13 cellular contexts compared by ENCODE assay signal in the genomic region with DNA sequence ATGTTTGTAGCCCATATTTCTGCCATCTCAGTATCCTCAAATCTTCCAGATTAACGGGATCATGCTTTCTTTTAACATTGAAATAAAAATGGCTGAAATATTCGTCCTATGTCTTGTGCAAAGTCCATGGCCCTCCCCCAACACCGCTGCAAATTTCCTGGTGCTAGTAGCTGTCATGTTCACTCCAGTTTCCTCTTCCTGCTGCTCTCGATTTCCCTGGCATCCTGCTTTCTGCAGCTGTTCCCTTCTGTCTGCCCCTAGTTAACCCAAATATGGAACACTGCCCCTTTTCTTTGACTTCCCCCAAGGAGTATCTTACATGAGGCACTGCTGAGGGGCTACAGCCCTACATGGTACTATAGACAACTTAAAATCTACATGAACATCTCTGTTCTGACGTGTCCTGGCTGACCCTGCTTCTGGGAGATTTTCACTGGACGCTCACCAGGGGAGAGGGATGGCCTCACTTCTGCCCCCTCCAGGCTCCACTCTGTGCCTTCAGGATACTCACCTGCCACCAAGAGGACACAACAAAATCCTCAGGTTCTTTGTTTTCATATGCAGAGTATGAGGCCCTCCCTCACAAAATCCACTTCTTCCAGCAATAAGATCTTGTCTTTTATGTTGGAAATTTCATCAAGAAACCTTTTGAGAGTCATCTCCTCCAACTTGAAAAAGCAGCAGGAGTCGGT. TPM values are rescaled to one million over a fixed set of nuclear protein-coding genes. Genes with fewer than 3 reads are reported as not detected.
DNase-seq lines count a peak whose midpoint lies in the region; ATAC-seq and TF ChIP-seq lines count a peak whose summit lies in the region.
"Had no signal": no experiment of that assay in that cellular context is flagged by ENCODE, and none has a peak within 500 bp of the region (broad histone marks: within the 10 kb centered on the region; RNA-seq: fewer than 3 reads in every experiment).

No MANE protein-coding gene starts in this region.

- H3K27me3 ChIP-seq in AG04450 (ENCODE audit: control insufficient read depth, insufficient read depth, low read length) = no peaks in the 10 kb centered on the region
- no peaks in the 10 kb centered on the region for H3K27me3 ChIP-seq in H9 (ENCODE audit: insufficient read depth, low read length)
- no peaks in the 10 kb centered on the region for H3K27me3 ChIP-seq in SJCRH30
- H3K27me3 ChIP-seq: ascending aorta had no signal

- no peak overlapping the region for H2BK15ac ChIP-seq in H9 (ENCODE audit: low read depth, low read length)

- H3K27ac Mint-ChIP-seq in H9 = peak overlapping the region; percentile 35 to 98 (median 81)
- H3K27ac Mint-ChIP-seq: activated CD8-positive, alpha-beta T cell treated with anti-CD3 and anti-CD28 coated beads, Interleukin-2, amount 10 ng/mL, durations not matched to agents 7 days and 5 days had no signal

- H3K27me3 Mint-ChIP-seq in H9 (ENCODE audit: low read depth) = no peaks in the 10 kb centered on the region
- H3K27me3 Mint-ChIP-seq: naive thymus-derived CD8-positive, alpha-beta T cell had no signal

- no peak overlapping the region for H2BK12ac ChIP-seq in H9 (ENCODE audit: insufficient read length, low read depth, low read length)

- H3K4me1 ChIP-seq in H9 (ENCODE audit: insufficient read depth, low read length) (peaks cover 11% of the 10 kb centered on the region; the same call in 1 of the 2 replicates), SJCRH30 (peaks cover 10% of the 10 kb centered on the region)
- H3K4me1 ChIP-seq: ascending aorta had no signal

- peaks cover 29 to 33% of the 10 kb centered on the region in 2 experiments for H3K4me1 Mint-ChIP-seq in H9
- H3K4me1 Mint-ChIP-seq: naive thymus-derived CD8-positive, alpha-beta T cell had no signal

- H4K5ac ChIP-seq in H9 (ENCODE audit: insufficient read length, low read depth, low read length) = no peak overlapping the region

- POLR2A ChIA-PET in AG04450 (lab: Yijun Ruan, JAX) = no interaction called here

- peak overlapping the region; percentile 4 for H3K4me2 ChIP-seq in H9 (ENCODE audit: insufficient read depth, insufficient read length, low read length)

- no peaks in the 10 kb centered on the region for H3K79me2 ChIP-seq in H9 (ENCODE audit: insufficient read depth, low read length)

- DNase-seq in AG04450 (ENCODE audit: low read depth, low spot score) (no peak), H9 (peak; percentile 85), SJCRH30 (peak; percentile 91 to 96), iPS DF 19.7 (ENCODE audit: low read depth, low spot score) (peak; percentile 40), COR-L47 (lab: John Stamatoyannopoulos, UW) (no peak), NCI-H2029 treated with DMSO at 0.1 percent for 48 hours (lab: John Stamatoyannopoulos, UW) (no peak)
- DNase-seq: activated CD8-positive, alpha-beta T cell treated with anti-CD3 and anti-CD28 coated beads, Interleukin-2, amount 10 ng/mL, durations not matched to agents 7 days and 5 days; naive thymus-derived CD8-positive, alpha-beta T cell; SIG-M5; stimulated activated CD4-positive, alpha-beta T cell treated with anti-CD3 and anti-CD28 coated beads, Interleukin-2, amount 100 ng/mL, for 48 hours had no signal

- H3K27ac ChIP-seq in AG04450 (ENCODE audit: low read depth, low read length) (no peak overlapping the region), H9 (ENCODE audit: insufficient read length, low read depth, low read length) (peak overlapping the region; percentile 29), SJCRH30 (peak overlapping the region; percentile 79)
- H3K27ac ChIP-seq: ascending aorta had no signal

- no peak overlapping the region for H3K4ac ChIP-seq in H9 (ENCODE audit: low read depth, low read length)

- H3K14ac ChIP-seq in H9 (ENCODE audit: insufficient read depth, low read length) = no peak overlapping the region

- no CpG with 5 or more reads among the region's 7 CpGs for WGBS in H9 (ENCODE audit: extremely low coverage, insufficient read length, low lambda C conversion rate)

- no peak overlapping the region for H2AFZ ChIP-seq in H9 (ENCODE audit: low read length)

- no peak overlapping the region for H2BK120ac ChIP-seq in H9 (ENCODE audit: low read depth, low read length, poor library complexity, severe bottlenecking)

- H3K9ac ChIP-seq in H9 (ENCODE audit: extremely low read depth, insufficient read length, low read length) = no peak overlapping the region

- no peaks in the 10 kb centered on the region for H3K79me1 ChIP-seq in H9 (ENCODE audit: insufficient read depth, low read depth, low read length, poor library complexity, severe bottlenecking)

- H3K4me3 Mint-ChIP-seq in H9 = peak overlapping the region; percentile 20 to 33
- H3K4me3 Mint-ChIP-seq: activated CD8-positive, alpha-beta T cell treated with anti-CD3 and anti-CD28 coated beads, Interleukin-2, amount 10 ng/mL, durations not matched to agents 7 days and 5 days; naive thymus-derived CD8-positive, alpha-beta T cell had no signal

- no peak overlapping the region for H2BK20ac ChIP-seq in H9 (ENCODE audit: low read depth, low read length, poor library complexity, severe bottlenecking)

- ATAC-seq in GM21360 (IDR thresholded peaks at IDR 0.05; ENCODE audit: unreplicated experiment) = no peak
- no peak for ATAC-seq in HG02884 (IDR thresholded peaks at IDR 0.05; ENCODE audit: unreplicated experiment)
- ATAC-seq: activated CD8-positive, alpha-beta T cell treated with anti-CD3 and anti-CD28 coated beads, Interleukin-2, amount 10 ng/mL, durations not matched to agents 7 days and 5 days; naive thymus-derived CD8-positive, alpha-beta T cell had no signal

- peak; percentile 38 for TF ChIP-seq CTCF in AG04450 (IDR thresholded peaks at IDR 0.05; ENCODE audit: low read depth, low read length)
- peak; percentile 87 for TF ChIP-seq CTCF in H9 (conservative IDR thresholded peaks at IDR 0.05)

- CTCF ChIA-PET in AG04450 (lab: Charles Lee) = no interaction called here

- no peak overlapping the region for H3K4me3 ChIP-seq in AG04450 (ENCODE audit: low read depth, low read length)
- peak overlapping the region; percentile 34 for H3K4me3 ChIP-seq in SJCRH30
- H3K4me3 ChIP-seq: ascending aorta had no signal

- H3K9me3 ChIP-seq in AG04450 (ENCODE audit: control insufficient read depth, insufficient read depth, low read length) (no peaks in the 10 kb centered on the region), H9 (ENCODE audit: control insufficient read depth, low read depth, low read length) (no peaks in the 10 kb centered on the region), SJCRH30 (replicated peaks) (no peaks in the 10 kb centered on the region)
- H3K9me3 ChIP-seq: ascending aorta had no signal

- no peaks in the 10 kb centered on the region for H3K9me3 Mint-ChIP-seq in H9
- H3K9me3 Mint-ChIP-seq: naive thymus-derived CD8-positive, alpha-beta T cell had no signal

- no peak overlapping the region for H4K8ac ChIP-seq in H9 (replicated peaks; ENCODE audit: insufficient read length, low read depth, low read length)

- no peak overlapping the region for H2BK5ac ChIP-seq in H9 (ENCODE audit: insufficient read length, low read length)

- no peaks in the 10 kb centered on the region for H3K36me3 ChIP-seq in SJCRH30
- H3K36me3 ChIP-seq: ascending aorta had no signal

- H3K18ac ChIP-seq in H9 (ENCODE audit: insufficient read length, low read depth, low read length) = no peak overlapping the region

- H3K23me2 ChIP-seq in H9 (ENCODE audit: insufficient read length, low read depth, low read length, poor library complexity, severe bottlenecking) = no peaks in the 10 kb centered on the region

- H3K36me3 Mint-ChIP-seq in H9 (ENCODE audit: insufficient read depth in 1 of 3, low read depth in 3 of 3) = peaks cover 0 to 5% (median 0%) of the 10 kb centered on the region in 3 experiments; a peak in 2 of 7 replicates

- no peak overlapping the region for H2AK5ac ChIP-seq in H9 (ENCODE audit: insufficient read length, low read length)

- no peak overlapping the region for H4K91ac ChIP-seq in H9 (ENCODE audit: insufficient read length, low read depth, low read length)

- H3K56ac ChIP-seq in H9 (ENCODE audit: insufficient read length, low read depth, low read length) = no peak overlapping the region

- no peak overlapping the region for H3T11ph ChIP-seq in H9 (ENCODE audit: low read length)

- H4K20me1 ChIP-seq in H9 (ENCODE audit: control insufficient read depth, insufficient read depth, insufficient read length) = no peaks in the 10 kb centered on the region

- no peak overlapping the region for H3K23ac ChIP-seq in H9 (ENCODE audit: insufficient read length, low read depth, low read length)

RNA-seq across cellular contexts. Expression of gene SCUBE2, which starts 29.4 kb away (rescaled TPM):
- 0.91 and 1.3 TPM in 2 replicates for polyA plus RNA-seq in AG04450 (2011; rRNA removed)
- 1.3 and 2.7 TPM in 2 replicates for polyA minus RNA-seq in AG04450 (2011; rRNA and poly(A)+ RNA removed)
- total RNA-seq in H9 (2021) = 1.6 and 1.8 TPM in 2 replicates
- total RNA-seq in SJCRH30 (2014; rRNA removed; shearing (Covaris generic)) = 0.35 and 0.40 TPM in 2 replicates
- polyA plus RNA-seq: naive thymus-derived CD8-positive, alpha-beta T cell had no signal

Comparison
In these comparisons a context has a peak if more than half of its experiments do, and no peak if none do; other contexts are left out.
1. DNase-seq: peak in H9 (single experiment), SJCRH30 (2 of 2) and iPS DF 19.7 (single experiment); none in AG04450 (single experiment), COR-L47 (single experiment) and NCI-H2029 treated with DMSO at 0.1 percent for 48 hours (single experiment).